In the genomic region with DNA sequence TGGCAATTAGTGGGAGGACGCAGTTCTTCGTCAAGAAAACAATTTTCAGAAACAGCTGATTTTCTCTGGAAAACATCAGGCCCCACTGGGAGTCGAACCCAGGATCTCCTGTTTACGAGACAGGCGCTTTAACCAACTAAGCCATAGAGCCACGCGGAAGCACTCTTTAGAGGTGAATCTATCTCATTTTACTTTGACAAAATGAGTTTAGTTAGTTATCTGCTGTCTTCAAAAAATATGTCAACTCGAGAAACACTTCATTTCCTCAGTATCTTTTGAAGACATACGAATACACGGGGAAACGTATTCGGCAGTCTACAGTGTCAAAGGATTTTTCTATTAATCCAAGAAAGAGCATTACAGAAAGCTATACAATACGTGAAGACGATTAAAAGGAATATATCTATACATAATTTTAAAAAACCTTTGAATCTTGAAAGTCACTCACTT, we compare ENCODE assay signal across 8 cellular contexts. TPM values are rescaled to one million over a fixed set of nuclear protein-coding genes. Genes with fewer than 3 reads are reported as not detected.
DNase-seq lines count a peak whose midpoint lies in the region; ATAC-seq and TF ChIP-seq lines count a peak whose summit lies in the region.

No MANE protein-coding gene starts in this region.

- no peak overlapping the region for H2BK20ac ChIP-seq in IMR-90 (ENCODE audit: low read depth, low read length)

- peak overlapping the region; percentile 26 for H3K27ac Mint-ChIP-seq in activated CD8-positive, alpha-beta T cell treated with anti-CD3 and anti-CD28 coated beads, Interleukin-2, amount 10 ng/mL, durations not matched to agents 7 days and 5 days

- H2AK9ac ChIP-seq in IMR-90 (replicated peaks; ENCODE audit: low read depth, low read length, poor library complexity) = no peak overlapping the region

- DNase-seq in EH (ENCODE audit: low read depth) (peak; percentile 78), IMR-90 (peak; percentile 79), head of caudate nucleus (peak in 32 of 42 donors; percentile 16 to 77 (median 48))
- peak; percentile 46 for DNase-seq in activated CD8-positive, alpha-beta T cell treated with anti-CD3 and anti-CD28 coated beads, Interleukin-2, amount 10 ng/mL, durations not matched to agents 7 days and 5 days
- peak; percentile 24 to 40 for DNase-seq in stimulated activated CD4-positive, alpha-beta T cell treated with anti-CD3 and anti-CD28 coated beads, Interleukin-4, amount 100 ng/mL, for 48 hours (ENCODE audit: low read depth in 2 of 2)

- no peaks in the 10 kb centered on the region for H3K9me1 ChIP-seq in IMR-90 (ENCODE audit: insufficient read depth, low read length)

- no peaks in the 10 kb centered on the region for H3K9me3 Mint-ChIP-seq in activated CD8-positive, alpha-beta T cell treated with anti-CD3 and anti-CD28 coated beads, Interleukin-2, amount 10 ng/mL, durations not matched to agents 7 days and 5 days (ENCODE audit: insufficient read depth)

- H4K20me1 ChIP-seq in IMR-90 (ENCODE audit: insufficient read depth, low read length) = no peaks in the 10 kb centered on the region

- no peaks in the 10 kb centered on the region; the same call in 1 of the 2 replicates for H3K27me3 ChIP-seq in IMR-90 (ENCODE audit: control insufficient read depth, insufficient read depth, low read length)

- H2AFZ ChIP-seq in IMR-90 (replicated peaks; ENCODE audit: low read length, poor library complexity) = peak overlapping the region; percentile 84

- no peaks in the 10 kb centered on the region for H3K9me3 ChIP-seq in IMR-90 (ENCODE audit: control insufficient read depth, insufficient read depth, low read length)

- no peak overlapping the region for H3K4ac ChIP-seq in IMR-90 (ENCODE audit: low read depth, low read length)

- intact Hi-C loops in IMR-90 (cut with micrococcal nuclease) (loop anchor here (2.0 to 5.0 kb wide), 4 partner anchors 14 to 1012 kb away; no protein-coding TSS in a partner anchor), head of caudate nucleus (cut with DNase I) (no loop called here)

- H4K91ac ChIP-seq in IMR-90 (ENCODE audit: insufficient read depth, low read depth, low read length) = no peak overlapping the region

- TF ChIP-seq POLR2A in IMR-90 (IDR thresholded peaks at IDR 0.05; ENCODE audit: low read depth, low read length) = no peak

- H3K4me1 Mint-ChIP-seq in activated CD8-positive, alpha-beta T cell treated with anti-CD3 and anti-CD28 coated beads, Interleukin-2, amount 10 ng/mL, durations not matched to agents 7 days and 5 days (ENCODE audit: low read depth) = peaks cover 30% of the 10 kb centered on the region

- no peak for TF ChIP-seq RAD21 in IMR-90 (IDR thresholded peaks at IDR 0.05; ENCODE audit: low read length)

- ATAC-seq in IMR-90 (ENCODE audit: low read depth) = peak; percentile 80
- ATAC-seq in activated CD8-positive, alpha-beta T cell treated with anti-CD3 and anti-CD28 coated beads, Interleukin-2, amount 10 ng/mL, durations not matched to agents 7 days and 5 days = peak; percentile 35
- ATAC-seq in HG03342 (IDR thresholded peaks at IDR 0.05; ENCODE audit: unreplicated experiment) = no peak
- no peak for ATAC-seq in HG03196 (IDR thresholded peaks at IDR 0.05; ENCODE audit: unreplicated experiment)
- no peak for ATAC-seq in HG03442 (IDR thresholded peaks at IDR 0.05; ENCODE audit: unreplicated experiment)

- H2AK5ac ChIP-seq in IMR-90 (ENCODE audit: low read depth, low read length) = no peak overlapping the region

- H3K14ac ChIP-seq in IMR-90 (replicated peaks; ENCODE audit: low read depth, low read length) = no peak overlapping the region

- peaks cover 5% of the 10 kb centered on the region for H3K36me3 Mint-ChIP-seq in activated CD8-positive, alpha-beta T cell treated with anti-CD3 and anti-CD28 coated beads, Interleukin-2, amount 10 ng/mL, durations not matched to agents 7 days and 5 days (ENCODE audit: low read depth)

- peak overlapping the region; percentile 88 for H3K4me2 ChIP-seq in IMR-90 (ENCODE audit: low read depth, low read length)

- CTCF ChIA-PET in IMR-90 (lab: Yijun Ruan, JAX) = interaction anchor here (0.6 to 0.7 kb wide), 2 partner anchors 11 to 55 kb away, joined by 3 read pairs; no protein-coding TSS in a partner anchor
- CTCF ChIA-PET in activated CD8-positive, alpha-beta T cell treated with anti-CD3 and anti-CD28 coated beads, Interleukin-2, amount 10 ng/mL, durations not matched to agents 7 days and 5 days (lab: Charles Lee) = interaction anchor here (0.8 to 1.5 kb wide), 2 partner anchors 15 to 196 kb away, joined by 3 read pairs; no protein-coding TSS in a partner anchor

- H3K4me3 Mint-ChIP-seq in activated CD8-positive, alpha-beta T cell treated with anti-CD3 and anti-CD28 coated beads, Interleukin-2, amount 10 ng/mL, durations not matched to agents 7 days and 5 days = peak overlapping the region; percentile 53

- H3K23ac ChIP-seq in IMR-90 (ENCODE audit: low read depth, low read length) = no peak overlapping the region

- H4K5ac ChIP-seq in IMR-90 (ENCODE audit: low read depth, low read length) = no peak overlapping the region

- no peaks in the 10 kb centered on the region for H3K79me1 ChIP-seq in IMR-90 (ENCODE audit: low read depth in 1 of 2, low read length in 2 of 2)

- in situ Hi-C loops in IMR-90 (cut with MboI; ENCODE audit: low sequenced_read_pairs) = no loop called here

- H3K56ac ChIP-seq in IMR-90 (ENCODE audit: extremely low read depth, insufficient read depth, low read length) = no peak overlapping the region

- TF ChIP-seq CTCF in IMR-90 (conservative IDR thresholded peaks at IDR 0.05; ENCODE audit: low read depth, low read length) = no peak

- BruUV-seq in IMR-90 (replicated peaks; lab: Mats Ljungman, UMichigan) = no TSS peak

- POLR2A ChIA-PET in IMR-90 (lab: Charles Lee; ENCODE audit: unreplicated experiment) = no interaction called here
- POLR2A ChIA-PET in activated CD8-positive, alpha-beta T cell treated with anti-CD3 and anti-CD28 coated beads, Interleukin-2, amount 10 ng/mL, durations not matched to agents 7 days and 5 days (lab: Charles Lee) = interaction anchor here (0.6 kb wide), 1 partner anchor 184 kb away, joined by 3 read pairs; no protein-coding TSS in a partner anchor

- H4K8ac ChIP-seq in IMR-90 (ENCODE audit: low read depth in 2 of 2, low read length in 2 of 2) = peak overlapping the region in 1 of 2 experiments; percentile 37; a peak in 2 of 4 replicates

- H2BK15ac ChIP-seq in IMR-90 (ENCODE audit: low read depth, low read length) = no peak overlapping the region

- peaks cover 46% of the 10 kb centered on the region for H3K27me3 Mint-ChIP-seq in activated CD8-positive, alpha-beta T cell treated with anti-CD3 and anti-CD28 coated beads, Interleukin-2, amount 10 ng/mL, durations not matched to agents 7 days and 5 days (ENCODE audit: low read depth)

- H2BK5ac ChIP-seq in IMR-90 (ENCODE audit: low read depth, low read length, poor library complexity, severe bottlenecking) = no peak overlapping the region

- no peaks in the 10 kb centered on the region for H3K4me1 ChIP-seq in IMR-90 (ENCODE audit: control insufficient read depth, insufficient read depth, low read length)

- H3K9ac ChIP-seq in IMR-90 (ENCODE audit: low read depth, low read length) = no peak overlapping the region

- dilution Hi-C loops in IMR-90 (cut with HindIII; ENCODE audit: low sequenced_read_pairs, unreplicated experiment) = no loop called here

- 0 out of 2 replicates have a peak overlapping the region, but pooled peaks have one; percentile 5 for H3K18ac ChIP-seq in IMR-90 (ENCODE audit: low read depth, low read length)

- peak overlapping the region; percentile 58 for H3K4me3 ChIP-seq in IMR-90 (ENCODE audit: insufficient read depth, low read depth, low read length)

- WGBS in IMR-90 (ENCODE audit: extremely low coverage in 2 of 2, insufficient read length in 1 of 2), 2 experiments = 0% methylated on average over 1 of the region's 14 CpGs; no CpG with 5 or more reads in 1 of the 2 experiments

- H3K36me3 ChIP-seq in IMR-90 (ENCODE audit: control insufficient read depth, insufficient read depth, low read length) = no peaks in the 10 kb centered on the region

- no peak overlapping the region for H3K27ac ChIP-seq in IMR-90 (ENCODE audit: insufficient read depth, low read length)

- H2BK120ac ChIP-seq in IMR-90 (ENCODE audit: low read depth, low read length) = no peak overlapping the region

TF ChIP-seq in IMR-90, 13 proteins besides CTCF, POLR2A, EP300 and RAD21:
- TF ChIP-seq NFE2L2 (IDR thresholded peaks at IDR 0.05; ENCODE audit: low read depth, low read length) = no peak
- TF ChIP-seq MXI1 (IDR thresholded peaks at IDR 0.05; ENCODE audit: borderline replicate concordance, low read depth, low read length) = no peak
- peak; percentile 46; the same call in 1 of the 2 replicates for TF ChIP-seq CHD1 (IDR thresholded peaks at IDR 0.05; ENCODE audit: low read depth, low read length)
- no peak for TF ChIP-seq BHLHE40 (IDR thresholded peaks at IDR 0.05; ENCODE audit: low read depth, low read length)
- no peak for TF ChIP-seq MAFK (IDR thresholded peaks at IDR 0.05; ENCODE audit: low read depth, low read length)
- no peak for TF ChIP-seq CEBPB (IDR thresholded peaks at IDR 0.05; ENCODE audit: low read depth, low read length)
- peak; percentile 59; the same call in 1 of the 2 replicates for TF ChIP-seq FOS (IDR thresholded peaks at IDR 0.05; ENCODE audit: low read depth, low read length)
- TF ChIP-seq SMC3 (IDR thresholded peaks at IDR 0.05; ENCODE audit: low read depth, low read length) = no peak

RNA-seq across cellular contexts. Expression of gene GPX6, which starts 26.7 kb away (rescaled TPM):
- total RNA-seq in IMR-90 (2012; rRNA removed) = not detected in 2 replicates
- not detected in 2 replicates for polyA plus RNA-seq in IMR-90 (2012; rRNA removed)
- not detected in 2 replicates for polyA plus RNA-seq in IMR-90 (2012; cell fraction: cytosol; rRNA removed)
- polyA plus RNA-seq in IMR-90 (2012; cell fraction: nucleus; rRNA removed; ENCODE audit: low replicate concordance) = not detected in 2 replicates
- not detected for total RNA-seq in activated CD8-positive, alpha-beta T cell treated with anti-CD3 and anti-CD28 coated beads, Interleukin-2, amount 10 ng/mL, durations not matched to agents 7 days and 5 days

RNA-seq across cellular contexts. Expression of gene GPX5, which starts 36.7 kb away (rescaled TPM):
- total RNA-seq in IMR-90 (2012; rRNA removed) = not detected in 2 replicates
- polyA plus RNA-seq in IMR-90 (2012; rRNA removed) = not detected in 2 replicates
- polyA plus RNA-seq in IMR-90 (2012; cell fraction: cytosol; rRNA removed) = not detected in 2 replicates
- not detected in 2 replicates for polyA plus RNA-seq in IMR-90 (2012; cell fraction: nucleus; rRNA removed; ENCODE audit: low replicate concordance)
- total RNA-seq in activated CD8-positive, alpha-beta T cell treated with anti-CD3 and anti-CD28 coated beads, Interleukin-2, amount 10 ng/mL, durations not matched to agents 7 days and 5 days = not detected

RNA-seq across cellular contexts. Expression of gene ZSCAN23, which starts 45.6 kb away (rescaled TPM):
- 5.3 and 8.4 TPM in 2 replicates for total RNA-seq in IMR-90 (2012; rRNA removed)
- polyA plus RNA-seq in IMR-90 (2012; rRNA removed) = 0.89 and 1.7 TPM in 2 replicates
- polyA plus RNA-seq in IMR-90 (2012; cell fraction: cytosol; rRNA removed) = 0.27 and 0.37 TPM in 2 replicates
- polyA plus RNA-seq in IMR-90 (2012; cell fraction: nucleus; rRNA removed; ENCODE audit: low replicate concordance) = 0.88 and 4.2 TPM in 2 replicates
- total RNA-seq in activated CD8-positive, alpha-beta T cell treated with anti-CD3 and anti-CD28 coated beads, Interleukin-2, amount 10 ng/mL, durations not matched to agents 7 days and 5 days = under 1 TPM; 0.79 to 0.83 TPM

Comparison
In these comparisons a context has a peak if more than half of its experiments do, and no peak if none do; other contexts are left out.
1. ATAC-seq: peak in IMR-90 (single experiment) and activated CD8-positive, alpha-beta T cell treated with anti-CD3 and anti-CD28 coated beads, Interleukin-2, amount 10 ng/mL, durations not matched to agents 7 days and 5 days (single experiment); none in HG03342 (single experiment), HG03196 (single experiment) and HG03442 (single experiment).
2. Peak in every context shown above with its lines, with median percentiles within 50 percentile points of each other: DNase-seq.